8 cellular contexts compared by ENCODE assay signal in the genomic region with DNA sequence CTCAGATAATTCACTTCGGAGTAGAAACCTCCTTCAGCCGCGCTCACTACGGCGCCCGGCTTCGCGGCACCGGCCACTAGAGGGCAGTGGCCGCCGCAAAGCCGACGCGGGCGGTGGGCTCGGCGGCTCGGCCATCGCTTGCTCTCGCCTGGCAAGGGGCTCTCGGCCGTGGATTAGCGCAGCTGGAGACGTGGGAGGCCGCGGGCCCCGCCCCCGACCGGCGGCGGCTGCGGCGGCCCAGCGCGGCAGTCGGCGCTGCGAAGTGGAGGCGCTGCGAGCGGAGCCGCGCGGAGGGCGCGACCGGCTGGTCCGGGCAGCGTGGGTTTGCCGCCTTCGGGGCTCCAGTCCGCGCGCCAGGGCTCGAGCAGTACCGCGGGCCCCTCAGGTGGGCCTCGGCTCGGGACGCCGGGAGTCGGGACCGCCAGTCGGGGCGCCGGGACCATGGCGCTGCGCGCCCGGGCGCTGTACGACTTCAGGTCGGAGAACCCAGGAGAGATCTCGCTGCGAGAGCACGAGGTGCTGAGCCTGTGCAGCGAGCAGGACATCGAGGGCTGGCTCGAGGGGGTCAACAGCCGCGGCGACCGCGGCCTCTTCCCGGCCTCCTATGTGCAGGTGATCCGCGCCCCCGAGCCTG. TPM values are rescaled to one million over a fixed set of nuclear protein-coding genes. Genes with fewer than 3 reads are reported as not detected.
DNase-seq lines count a peak whose midpoint lies in the region; ATAC-seq and TF ChIP-seq lines count a peak whose summit lies in the region.

A gene with protein sequence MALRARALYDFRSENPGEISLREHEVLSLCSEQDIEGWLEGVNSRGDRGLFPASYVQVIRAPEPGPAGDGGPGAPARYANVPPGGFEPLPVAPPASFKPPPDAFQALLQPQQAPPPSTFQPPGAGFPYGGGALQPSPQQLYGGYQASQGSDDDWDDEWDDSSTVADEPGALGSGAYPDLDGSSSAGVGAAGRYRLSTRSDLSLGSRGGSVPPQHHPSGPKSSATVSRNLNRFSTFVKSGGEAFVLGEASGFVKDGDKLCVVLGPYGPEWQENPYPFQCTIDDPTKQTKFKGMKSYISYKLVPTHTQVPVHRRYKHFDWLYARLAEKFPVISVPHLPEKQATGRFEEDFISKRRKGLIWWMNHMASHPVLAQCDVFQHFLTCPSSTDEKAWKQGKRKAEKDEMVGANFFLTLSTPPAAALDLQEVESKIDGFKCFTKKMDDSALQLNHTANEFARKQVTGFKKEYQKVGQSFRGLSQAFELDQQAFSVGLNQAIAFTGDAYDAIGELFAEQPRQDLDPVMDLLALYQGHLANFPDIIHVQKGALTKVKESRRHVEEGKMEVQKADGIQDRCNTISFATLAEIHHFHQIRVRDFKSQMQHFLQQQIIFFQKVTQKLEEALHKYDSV (plus strand): TSS at position 248 of the 634 bp plus-strand sequence. CDS start 194 bp downstream, at position 442.

- peaks cover 20% of the 10 kb centered on the region for H3K4me1 ChIP-seq in HUES48 (ENCODE audit: control insufficient read depth, insufficient read depth, low read length)
- peaks cover 33% of the 10 kb centered on the region for H3K4me1 ChIP-seq in OCI-LY1 (ENCODE audit: insufficient read depth, low read length, severe bottlenecking)
- H3K4me1 ChIP-seq in mucosa of descending colon (ENCODE audit: low read depth), result peaks cover 36% of the 10 kb centered on the region

- H3F3A ChIP-seq in OCI-LY1 (ENCODE audit: insufficient read depth, low read length), result no peaks in the 10 kb centered on the region

- TF ChIP-seq CTCF in OCI-LY1 (IDR thresholded peaks at IDR 0.05; ENCODE audit: low read length) (peak; percentile 89), mucosa of descending colon (IDR thresholded peaks at IDR 0.05) (peak; percentile 95)

- no peaks in the 10 kb centered on the region for H3K79me2 ChIP-seq in OCI-LY1 (ENCODE audit: insufficient read depth, low read length)

- H3K9me3 ChIP-seq in HUES48 (ENCODE audit: control insufficient read depth, insufficient read depth, low read length) (no peaks in the 10 kb centered on the region), OCI-LY1 (ENCODE audit: low read length) (no peaks in the 10 kb centered on the region), mucosa of descending colon (no peaks in the 10 kb centered on the region)

- no peak within 1 kb of the TSS for H2AFZ ChIP-seq in OCI-LY1 (ENCODE audit: low read length)

- H3K9ac ChIP-seq in HUES48 (ENCODE audit: low read depth, low read length) (peak within 1 kb of the TSS; percentile 80), OCI-LY1 (ENCODE audit: low read length) (peak within 1 kb of the TSS; percentile 83)

- H3K27me3 ChIP-seq in HUES48 (ENCODE audit: control insufficient read depth, insufficient read depth, low read length) (peaks cover 18% of the 10 kb centered on the region), OCI-LY1 (ENCODE audit: insufficient read depth, low read length) (no peaks in the 10 kb centered on the region)

- intact Hi-C loops in mucosa of descending colon (cut with DNase I, micrococcal nuclease), result loop anchor here (2.0 to 5.0 kb wide), 2 partner anchors 327 to 330 kb away; no protein-coding TSS in a partner anchor

- peak within 1 kb of the TSS; percentile 81 for H3K27ac ChIP-seq in HUES48 (ENCODE audit: low read depth, low read length)
- H3K27ac ChIP-seq in OCI-LY1 (ENCODE audit: low read depth, low read length, poor library complexity, severe bottlenecking), result no peak within 1 kb of the TSS

- H3K36me3 ChIP-seq in HUES48 (ENCODE audit: control insufficient read depth, insufficient read depth, low read length) (no peaks in the 10 kb centered on the region), OCI-LY1 (ENCODE audit: insufficient read depth, low read length) (no peaks in the 10 kb centered on the region; the same call in 1 of the 2 replicates), mucosa of descending colon (ENCODE audit: low read depth) (no peaks in the 10 kb centered on the region)

- H3K4me3 ChIP-seq in HUES48 (ENCODE audit: low read depth, low read length) (peak within 1 kb of the TSS; percentile 80), OCI-LY1 (ENCODE audit: low read depth, low read length, poor library complexity, severe bottlenecking) (peak within 1 kb of the TSS; percentile 85), mucosa of descending colon (peak within 1 kb of the TSS; percentile 93)

- no peaks in the 10 kb centered on the region; the same call in 1 of the 2 replicates for H4K20me1 ChIP-seq in OCI-LY1 (ENCODE audit: insufficient read depth, low read length)

- peak within 1 kb of the TSS; percentile 72 for H3K4me2 ChIP-seq in OCI-LY1 (ENCODE audit: low read length)

- no peaks in the 10 kb centered on the region for H3K9me2 ChIP-seq in OCI-LY1 (ENCODE audit: low read depth, low read length)

- DNase-seq in D341Med (ENCODE audit: low spot score), result peak; percentile 95
- DNase-seq in activated CD8-positive, alpha-beta memory T cell treated with anti-CD3 and anti-CD28 coated beads, Interleukin-2, amount 50 U/mL, for 48 hours, result peak; percentile 93
- DNase-seq in epidermal melanocyte (ENCODE audit: insufficient read length, low spot score), result peak; percentile 81
- peak; percentile 91 to 95 (median 94) for DNase-seq in mucosa of descending colon
- DNase-seq in stimulated activated CD8-positive, alpha-beta memory T cell treated with anti-CD3 and anti-CD28 coated beads, Interleukin-4, amount 100 ng/mL, for 1 hour (ENCODE audit: low read depth in 2 of 2, low spot score in 1 of 2), result peak; percentile 75 to 86

- ATAC-seq in GM21390 (IDR thresholded peaks at IDR 0.05; ENCODE audit: unreplicated experiment) (peak; percentile 98), mucosa of descending colon (peak; percentile 96)

RNA-seq across cellular contexts. Expression of the gene that starts here (rescaled TPM):
- 10 to 100 TPM in 2 of 3 donors, 1 to 10 TPM in 1; 8.7 to 28.9 (median 13.7) TPM for total RNA-seq in mucosa of descending colon
